Comparison of ENCODE assay signal across 1 cellular context in genomic region chr17:11031787-11032186, GRCh38.
TF ChIP-seq lines count a peak whose summit lies in the region.

No MANE protein-coding gene starts in this region.

TF ChIP-seq in WTC11, 78 proteins besides CTCF, POLR2A, EP300 and RAD21 (continued from another document):
- TF ChIP-seq IRF2 (CRISPR knock-in tag; IDR thresholded peaks at IDR 0.05; ENCODE audit: borderline replicate concordance, low read depth) (no peak), SMAD3 (CRISPR knock-in tag; IDR thresholded peaks at IDR 0.05; ENCODE audit: borderline replicate concordance) (no peak), NR1H2 (CRISPR knock-in tag; IDR thresholded peaks at IDR 0.05) (no peak), FOXP1 (CRISPR knock-in tag; IDR thresholded peaks at IDR 0.05; ENCODE audit: borderline replicate concordance) (no peak), ZNF425 (CRISPR knock-in tag; conservative IDR thresholded peaks at IDR 0.05) (no peak), USF1 (CRISPR knock-in tag; IDR thresholded peaks at IDR 0.05) (no peak)
